Comparison of ENCODE assay signal across 17 cellular contexts in the genomic region with DNA sequence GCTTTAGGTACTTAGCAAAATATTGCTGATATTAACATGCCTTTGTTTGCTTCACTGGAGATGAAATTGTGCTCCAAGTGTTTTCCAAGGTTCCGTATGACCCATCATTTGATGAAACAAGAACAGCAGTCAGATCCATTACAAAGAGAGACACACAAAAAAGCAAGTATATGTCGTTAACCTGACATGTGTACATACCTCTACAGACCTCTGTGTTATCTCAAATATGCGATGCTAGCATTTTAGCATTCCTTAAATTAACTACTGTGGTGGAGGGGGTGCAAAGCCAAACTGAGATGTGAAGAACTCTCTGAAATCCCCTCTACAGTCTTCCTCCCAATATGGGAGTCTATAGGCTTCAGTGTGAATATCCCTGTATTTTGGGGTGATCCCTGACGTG. TPM values are rescaled to one million over a fixed set of nuclear protein-coding genes. Genes with fewer than 3 reads are reported as not detected.
A peak's percentile ranks its signal among the peaks of the same experiment; 100 is the strongest.
DNase-seq lines count a peak whose midpoint lies in the region; ATAC-seq and TF ChIP-seq lines count a peak whose summit lies in the region.
"Had no signal": no experiment of that assay in that cellular context is flagged by ENCODE, and none has a peak within 500 bp of the region (broad histone marks: within the 10 kb centered on the region; RNA-seq: fewer than 3 reads in every experiment).

No MANE protein-coding gene starts in this region.

- H3K4me3 Mint-ChIP-seq in activated CD4-positive, alpha-beta T cell treated with anti-CD3 and anti-CD28 coated beads, Interleukin-2, amount 10 ng/mL, durations not matched to agents 24 days and 14 days: peak overlapping the region; percentile 60
- peak overlapping the region; percentile 70 for H3K4me3 Mint-ChIP-seq in activated T-helper 17 cell treated with anti-CD3 and anti-CD28 coated beads, Interleukin-2, amount 50 U/mL, for 72 hours
- H3K4me3 Mint-ChIP-seq in activated naive CD8-positive, alpha-beta T cell treated with anti-CD3 and anti-CD28 coated beads, Interleukin-2, amount 50 U/mL, for 24 hours: no peak overlapping the region
- no peak overlapping the region for H3K4me3 Mint-ChIP-seq in nephron progenitor cell
- H3K4me3 Mint-ChIP-seq: CD4-positive, CD25-positive, alpha-beta regulatory T cell; HFFc6 had no signal

- no peak overlapping the region for H3K4me3 ChIP-seq in thyroid gland (replicated peaks in 1 of 3)
- H3K4me3 ChIP-seq: BLaER1 treated with 17β-estradiol and CSF1 and Interleukin-3, amounts not matched to agents 10 nM and 100 nM had no signal

- H3K9me3 Mint-ChIP-seq in activated CD4-positive, alpha-beta T cell treated with anti-CD3 and anti-CD28 coated beads, Interleukin-2, amount 10 ng/mL, durations not matched to agents 24 days and 14 days: peaks cover 4% of the 10 kb centered on the region
- H3K9me3 Mint-ChIP-seq in activated T-helper 17 cell treated with anti-CD3 and anti-CD28 coated beads, Interleukin-2, amount 50 U/mL, for 72 hours: no peaks in the 10 kb centered on the region
- no peaks in the 10 kb centered on the region for H3K9me3 Mint-ChIP-seq in activated naive CD8-positive, alpha-beta T cell treated with anti-CD3 and anti-CD28 coated beads, Interleukin-2, amount 50 U/mL, for 24 hours
- H3K9me3 Mint-ChIP-seq in nephron progenitor cell: peaks cover 23% of the 10 kb centered on the region
- H3K9me3 Mint-ChIP-seq: CD4-positive, CD25-positive, alpha-beta regulatory T cell; HFFc6 had no signal

- peak overlapping the region; percentile 96 for H3K27ac Mint-ChIP-seq in activated CD4-positive, alpha-beta T cell treated with anti-CD3 and anti-CD28 coated beads, Interleukin-2, amount 10 ng/mL, durations not matched to agents 24 days and 14 days
- peak overlapping the region; percentile 95 for H3K27ac Mint-ChIP-seq in activated T-helper 17 cell treated with anti-CD3 and anti-CD28 coated beads, Interleukin-2, amount 50 U/mL, for 72 hours
- H3K27ac Mint-ChIP-seq in activated naive CD8-positive, alpha-beta T cell treated with anti-CD3 and anti-CD28 coated beads, Interleukin-2, amount 50 U/mL, for 24 hours: peak overlapping the region; percentile 97
- H3K27ac Mint-ChIP-seq in nephron progenitor cell: peak overlapping the region; percentile 38
- H3K27ac Mint-ChIP-seq: HFFc6 had no signal

- H3K36me3 Mint-ChIP-seq in activated CD4-positive, alpha-beta T cell treated with anti-CD3 and anti-CD28 coated beads, Interleukin-2, amount 10 ng/mL, durations not matched to agents 24 days and 14 days (ENCODE audit: low read depth): peaks cover 10% of the 10 kb centered on the region
- H3K36me3 Mint-ChIP-seq in activated T-helper 17 cell treated with anti-CD3 and anti-CD28 coated beads, Interleukin-2, amount 50 U/mL, for 72 hours (ENCODE audit: low read depth): no peaks in the 10 kb centered on the region
- H3K36me3 Mint-ChIP-seq in activated naive CD8-positive, alpha-beta T cell treated with anti-CD3 and anti-CD28 coated beads, Interleukin-2, amount 50 U/mL, for 24 hours (ENCODE audit: low read depth): peaks cover 10% of the 10 kb centered on the region
- peaks cover 17% of the 10 kb centered on the region for H3K36me3 Mint-ChIP-seq in nephron progenitor cell (ENCODE audit: low read depth)

- no peak for DNase-seq in activated CD4-positive, alpha-beta T cell treated with anti-CD3 and anti-CD28 coated beads, Interleukin-2, amount 10 ng/mL, durations not matched to agents 24 days and 14 days
- DNase-seq in activated CD4-positive, alpha-beta T cell treated with anti-CD3 and anti-CD28 coated beads, Interleukin-2, amount 50 U/mL, for 48 hours: no peak
- DNase-seq in activated naive CD8-positive, alpha-beta T cell treated with anti-CD3 and anti-CD28 coated beads, Interleukin-2, amount 50 U/mL, for 24 hours: no peak
- DNase-seq in nephron progenitor cell (no peak), NCI-H1694 treated with DMSO at 0.1 percent for 48 hours (lab: John Stamatoyannopoulos, UW) (no peak), thyroid gland (no peak), ecto neural progenitor cell (ENCODE audit: low spot score) (no peak)
- DNase-seq: ACHN; CD4-positive, CD25-positive, alpha-beta regulatory T cell; DMS53; GF-D8; HCEC 1CT; HFFc6 had no signal

- no peak overlapping the region for H3K27ac ChIP-seq in thyroid gland
- H3K27ac ChIP-seq: BLaER1 treated with 17β-estradiol and CSF1 and Interleukin-3, amounts not matched to agents 10 nM and 100 nM had no signal

- ATAC-seq in activated T-helper 17 cell treated with anti-CD3 and anti-CD28 coated beads, Interleukin-2, amount 50 U/mL, for 72 hours (replicated peaks): no peak
- no peak for ATAC-seq in activated naive CD8-positive, alpha-beta T cell treated with anti-CD3 and anti-CD28 coated beads, Interleukin-2, amount 50 U/mL, for 24 hours

- H3K4me1 Mint-ChIP-seq in activated CD4-positive, alpha-beta T cell treated with anti-CD3 and anti-CD28 coated beads, Interleukin-2, amount 10 ng/mL, durations not matched to agents 24 days and 14 days: peaks cover 35% of the 10 kb centered on the region
- H3K4me1 Mint-ChIP-seq in activated T-helper 17 cell treated with anti-CD3 and anti-CD28 coated beads, Interleukin-2, amount 50 U/mL, for 72 hours: peaks cover 25% of the 10 kb centered on the region
- peaks cover 48% of the 10 kb centered on the region for H3K4me1 Mint-ChIP-seq in activated naive CD8-positive, alpha-beta T cell treated with anti-CD3 and anti-CD28 coated beads, Interleukin-2, amount 50 U/mL, for 24 hours
- H3K4me1 Mint-ChIP-seq in nephron progenitor cell: peaks cover 36% of the 10 kb centered on the region

- WGBS in thyroid gland, 2 donors: 93 to 94% methylated on average over 4 of the region's 4 CpGs

- no peaks in the 10 kb centered on the region for H3K9me3 ChIP-seq in thyroid gland

- no peak for TF ChIP-seq CTCF in nephron progenitor cell (IDR thresholded peaks at IDR 0.05)
- TF ChIP-seq CTCF in thyroid gland (IDR thresholded peaks at IDR 0.05): no peak

- no peaks in the 10 kb centered on the region for H3K27me3 Mint-ChIP-seq in activated CD4-positive, alpha-beta T cell treated with anti-CD3 and anti-CD28 coated beads, Interleukin-2, amount 10 ng/mL, durations not matched to agents 24 days and 14 days
- no peaks in the 10 kb centered on the region for H3K27me3 Mint-ChIP-seq in activated T-helper 17 cell treated with anti-CD3 and anti-CD28 coated beads, Interleukin-2, amount 50 U/mL, for 72 hours
- no peaks in the 10 kb centered on the region for H3K27me3 Mint-ChIP-seq in activated naive CD8-positive, alpha-beta T cell treated with anti-CD3 and anti-CD28 coated beads, Interleukin-2, amount 50 U/mL, for 24 hours
- H3K27me3 Mint-ChIP-seq in nephron progenitor cell (ENCODE audit: low read depth, poor library complexity): peaks cover 9% of the 10 kb centered on the region
- H3K27me3 Mint-ChIP-seq: CD4-positive, CD25-positive, alpha-beta regulatory T cell had no signal

- no peaks in the 10 kb centered on the region for H3K36me3 ChIP-seq in thyroid gland
- H3K36me3 ChIP-seq: BLaER1 treated with 17β-estradiol and CSF1 and Interleukin-3, amounts not matched to agents 10 nM and 100 nM had no signal

- H3K4me1 ChIP-seq in thyroid gland: no peaks in the 10 kb centered on the region

- TF ChIP-seq POLR2A in thyroid gland (IDR thresholded peaks at IDR 0.05): no peak

- no peaks in the 10 kb centered on the region for H3K27me3 ChIP-seq in thyroid gland
- H3K27me3 ChIP-seq: BLaER1 treated with 17β-estradiol and CSF1 and Interleukin-3, amounts not matched to agents 10 nM and 100 nM had no signal

- intact Hi-C loops in activated CD4-positive, alpha-beta T cell treated with anti-CD3 and anti-CD28 coated beads, Interleukin-2, amount 10 ng/mL, durations not matched to agents 24 days and 14 days (cut with micrococcal nuclease): loop anchor here (1.0 kb wide), 1 partner anchor 14 kb away; no protein-coding TSS in a partner anchor
- intact Hi-C loops in thyroid gland (cut with DNase I): no loop called here

RNA-seq across cellular contexts. Expression of gene C2orf92, which starts 4.9 kb away (rescaled TPM):
- total RNA-seq in activated CD4-positive, alpha-beta T cell treated with anti-CD3 and anti-CD28 coated beads, Interleukin-2, amount 10 ng/mL, durations not matched to agents 24 days and 14 days: 16.8 and 16.9 TPM in 2 replicates
- 10 to 100 TPM; 12.0 to 51.2 TPM for total RNA-seq in activated T-helper 17 cell treated with anti-CD3 and anti-CD28 coated beads, Interleukin-2, amount 50 U/mL, for 72 hours
- 10 to 100 TPM in 3 of 4 donors, 1 to 10 TPM in 1; 9.8 to 36.5 (median 30.7) TPM for total RNA-seq in thyroid gland

RNA-seq across cellular contexts. Expression of gene ACTR1B, which starts 10.6 kb away (rescaled TPM):
- total RNA-seq in activated CD4-positive, alpha-beta T cell treated with anti-CD3 and anti-CD28 coated beads, Interleukin-2, amount 10 ng/mL, durations not matched to agents 24 days and 14 days: 122 TPM in 2 replicates
- total RNA-seq in activated T-helper 17 cell treated with anti-CD3 and anti-CD28 coated beads, Interleukin-2, amount 50 U/mL, for 72 hours: 100 to 1,000 TPM in 1 of 2 donors, 10 to 100 TPM in 1; 68.7 to 148 TPM
- 100 to 1,000 TPM in 1 of 4 donors, 10 to 100 TPM in 3; 64.9 to 106 (median 76.3) TPM for total RNA-seq in thyroid gland

RNA-seq across cellular contexts. Expression of gene COX5B, which starts 28.5 kb away (rescaled TPM):
- 227 and 233 TPM in 2 replicates for total RNA-seq in activated CD4-positive, alpha-beta T cell treated with anti-CD3 and anti-CD28 coated beads, Interleukin-2, amount 10 ng/mL, durations not matched to agents 24 days and 14 days
- total RNA-seq in activated T-helper 17 cell treated with anti-CD3 and anti-CD28 coated beads, Interleukin-2, amount 50 U/mL, for 72 hours: 100 to 1,000 TPM; 218 to 235 TPM
- total RNA-seq in thyroid gland: 100 to 1,000 TPM; 216 to 731 (median 586) TPM

RNA-seq across cellular contexts. Expression of gene ZAP70, which starts 39.0 kb away (rescaled TPM):
- 240 and 242 TPM in 2 replicates for total RNA-seq in activated CD4-positive, alpha-beta T cell treated with anti-CD3 and anti-CD28 coated beads, Interleukin-2, amount 10 ng/mL, durations not matched to agents 24 days and 14 days
- 100 to 1,000 TPM; 176 to 233 TPM for total RNA-seq in activated T-helper 17 cell treated with anti-CD3 and anti-CD28 coated beads, Interleukin-2, amount 50 U/mL, for 72 hours
- 1 to 10 TPM; 4.0 to 7.6 (median 4.4) TPM for total RNA-seq in thyroid gland
- total RNA-seq: A172, H4, HFFc6 had no signal

Comparison
In these comparisons a context has a peak if more than half of its experiments do, and no peak if none do; other contexts are left out.
1. H3K27ac Mint-ChIP-seq: peak in every context shown above with its lines; median percentile 97 in activated naive CD8-positive, alpha-beta T cell treated with anti-CD3 and anti-CD28 coated beads, Interleukin-2, amount 50 U/mL, for 24 hours; 96 in activated CD4-positive, alpha-beta T cell treated with anti-CD3 and anti-CD28 coated beads, Interleukin-2, amount 10 ng/mL, durations not matched to agents 24 days and 14 days; 95 in activated T-helper 17 cell treated with anti-CD3 and anti-CD28 coated beads, Interleukin-2, amount 50 U/mL, for 72 hours; 38 in nephron progenitor cell.
2. H3K4me3 Mint-ChIP-seq: peak in activated CD4-positive, alpha-beta T cell treated with anti-CD3 and anti-CD28 coated beads, Interleukin-2, amount 10 ng/mL, durations not matched to agents 24 days and 14 days (single experiment) and activated T-helper 17 cell treated with anti-CD3 and anti-CD28 coated beads, Interleukin-2, amount 50 U/mL, for 72 hours (single experiment); none in activated naive CD8-positive, alpha-beta T cell treated with anti-CD3 and anti-CD28 coated beads, Interleukin-2, amount 50 U/mL, for 24 hours (single experiment) and nephron progenitor cell (single experiment).